In genomic region chr16:2450535-2450934, GRCh38 we compare ENCODE assay signal across 11 cellular contexts.
"Had no signal": no experiment of that assay in that cellular context is flagged by ENCODE, and none has a peak within 500 bp of the region (broad histone marks: within the 10 kb centered on the region; RNA-seq: fewer than 3 reads in every experiment).

No MANE protein-coding gene starts in this region.

- DNase-seq: activated CD4-positive, alpha-beta T cell treated with anti-CD3 and anti-CD28 coated beads, Interleukin-2, amount 50 U/mL, for 48 hours; activated effector memory CD4-positive, alpha-beta T cell treated with anti-CD3 and anti-CD28 coated beads, Interleukin-2, amount 50 U/mL, for 16 hours; activated T-cell treated with anti-CD3 and anti-CD28 coated beads, Interleukin-2, amount 50 U/mL, for 4 hours; foreskin keratinocyte; upper lobe of left lung had no signal

- ATAC-seq: activated CD4-positive, CD25-positive, alpha-beta regulatory T cell treated with anti-CD3 and anti-CD28 coated beads, Interleukin-2, amount 50 U/mL, for 24 hours; activated T-cell treated with anti-CD3 and anti-CD28 coated beads, Interleukin-2, amount 50 U/mL, for 4 hours; foreskin keratinocyte; stimulated activated effector memory CD8-positive, alpha-beta T cell treated with anti-CD3 and anti-CD28 coated beads, Interleukin-12 subunit alpha, Interleukin-12 subunit beta, amount 100 ng/mL, for 72 hours had no signal

- H3K27ac ChIP-seq: ascending aorta, foreskin keratinocyte, neural progenitor cell, parathyroid adenoma, right atrium auricular region, upper lobe of left lung had no signal
